8 cellular contexts compared by ENCODE assay signal in genomic region chr9:98192503-98193335, GRCh38. TPM values are rescaled to one million over a fixed set of nuclear protein-coding genes. Genes with fewer than 3 reads are reported as not detected.
DNase-seq lines count a peak whose midpoint lies in the region; ATAC-seq and TF ChIP-seq lines count a peak whose summit lies in the region.

Gene CORO2A, minus strand, starts transcription at chr9:98192637. Its CDS starts 34,977 bp downstream, at chr9:98157660.

- H3K4me3 ChIP-seq in NT2/D1 (ENCODE audit: insufficient read length, low read depth): peak within 1 kb of the TSS; percentile 90
- H3K4me3 ChIP-seq in esophagus (ENCODE audit: low read depth in 1 of 2, low read length in 2 of 2): peak within 1 kb of the TSS; percentile 75 to 92
- peak within 1 kb of the TSS; percentile 64 for H3K4me3 ChIP-seq in mucosa of stomach (ENCODE audit: low read length)

- peak; percentile 65 for ATAC-seq in GM19035 (IDR thresholded peaks at IDR 0.05; ENCODE audit: unreplicated experiment)

- no peak for DNase-seq in AG09319 (ENCODE audit: extremely low read depth, low read depth)
- DNase-seq in HPDE6-E6E7 (ENCODE audit: extremely low spot score): peak; percentile 73
- DNase-seq in NT2/D1 (ENCODE audit: low read depth, low spot score): peak; percentile 80
- peak; percentile 75 for DNase-seq in activated T-cell treated with anti-CD3 and anti-CD28 coated beads, Interleukin-2, amount 50 U/mL, for 1 hour
- peak; percentile 80 for DNase-seq in stimulated activated CD8-positive, alpha-beta memory T cell treated with anti-CD3 and anti-CD28 coated beads, Interleukin-4, amount 100 ng/mL, for 48 hours

- H3K9ac ChIP-seq in NT2/D1 (ENCODE audit: insufficient read length, low read depth) (peak within 1 kb of the TSS; percentile 90), mucosa of stomach (ENCODE audit: low read length) (peak within 1 kb of the TSS; percentile 81)

- TF ChIP-seq CTCF in AG09319 (IDR thresholded peaks at IDR 0.05; ENCODE audit: low read depth, low read length): peak; percentile 54

- H3K27me3 ChIP-seq in NT2/D1 (ENCODE audit: insufficient read depth, insufficient read length) (no peaks in the 10 kb centered on the region), esophagus (ENCODE audit: control insufficient read depth in 1 of 2, insufficient read depth in 2 of 2, low read length in 2 of 2) (no peaks in the 10 kb centered on the region), mucosa of stomach (ENCODE audit: control insufficient read depth, insufficient read depth, low read length) (no peaks in the 10 kb centered on the region)

- H3K27ac ChIP-seq in esophagus (ENCODE audit: low read depth in 2 of 2, low read length in 1 of 2): peak within 1 kb of the TSS; percentile 92 to 95

- peaks cover 17% of the 10 kb centered on the region for H3K4me1 ChIP-seq in NT2/D1 (ENCODE audit: insufficient read depth, insufficient read length)
- H3K4me1 ChIP-seq in esophagus (ENCODE audit: control insufficient read depth in 2 of 2, insufficient read depth in 2 of 2, low read length in 1 of 2): peaks cover 0 to 4% of the 10 kb centered on the region in 2 donors
- peaks cover 14% of the 10 kb centered on the region for H3K4me1 ChIP-seq in mucosa of stomach (ENCODE audit: control insufficient read depth, insufficient read depth, low read length)

- H3K9me3 ChIP-seq in NT2/D1 (ENCODE audit: insufficient read depth, low read length) (no peaks in the 10 kb centered on the region), esophagus (ENCODE audit: control insufficient read depth in 2 of 2, insufficient read depth in 1 of 2, low read depth in 1 of 2, low read length in 1 of 2) (no peaks in the 10 kb centered on the region), mucosa of stomach (ENCODE audit: control insufficient read depth, low read length) (no peaks in the 10 kb centered on the region)

- 1% methylated on average over 54 to 95 of the region's 95 CpGs for WGBS in esophagus, 2 donors

- H3K36me3 ChIP-seq in NT2/D1 (ENCODE audit: insufficient read depth, insufficient read length, low read length): peaks cover 3% of the 10 kb centered on the region
- peaks cover 1 to 3% of the 10 kb centered on the region in 2 donors for H3K36me3 ChIP-seq in esophagus (ENCODE audit: control insufficient read depth in 2 of 2, insufficient read depth in 2 of 2, low read length in 1 of 2)
- H3K36me3 ChIP-seq in mucosa of stomach (ENCODE audit: control insufficient read depth, insufficient read depth, low read length): no peaks in the 10 kb centered on the region

RNA-seq across cellular contexts. Expression of gene CORO2A, which starts in this region (rescaled TPM):
- polyA plus RNA-seq in esophagus: 1 to 10 TPM; 7.1 to 9.0 TPM
